In genomic region chr22:41436322-41437113, GRCh38 we compare ENCODE assay signal across 21 cellular contexts. TPM values are rescaled to one million over a fixed set of nuclear protein-coding genes. Genes with fewer than 3 reads are reported as not detected.
DNase-seq lines count a peak whose midpoint lies in the region; ATAC-seq lines count a peak whose summit lies in the region.
"Had no signal": no experiment of that assay in that cellular context is flagged by ENCODE, and none has a peak within 500 bp of the region (broad histone marks: within the 10 kb centered on the region; RNA-seq: fewer than 3 reads in every experiment).

No MANE protein-coding gene starts in this region.

- H2AFZ ChIP-seq in mesenchymal stem cell (ENCODE audit: low read depth, low read length): no peak overlapping the region

- H4K91ac ChIP-seq in mesenchymal stem cell (ENCODE audit: low read length): no peak overlapping the region

- H3K4me2 ChIP-seq in mesenchymal stem cell (ENCODE audit: low read length, poor library complexity, severe bottlenecking): no peak overlapping the region

- H3K4me1 ChIP-seq in CD4-positive, CD25-positive, alpha-beta regulatory T cell (ENCODE audit: control insufficient read depth, insufficient read depth, low read length, poor library complexity, severe bottlenecking): peaks cover 5% of the 10 kb centered on the region
- peaks cover 13% of the 10 kb centered on the region for H3K4me1 ChIP-seq in mesenchymal stem cell (ENCODE audit: control insufficient read depth, insufficient read depth, low read depth, low read length)

- no peak overlapping the region for H2BK15ac ChIP-seq in mesenchymal stem cell (ENCODE audit: low read depth, poor library complexity, severe bottlenecking)

- H3K36me3 ChIP-seq in CD4-positive, CD25-positive, alpha-beta regulatory T cell (ENCODE audit: control insufficient read depth, insufficient read depth, low read length): peaks cover 40% of the 10 kb centered on the region
- peaks cover 27% of the 10 kb centered on the region for H3K36me3 ChIP-seq in H7 (replicated peaks; ENCODE audit: control insufficient read depth, insufficient read depth, low read length)
- H3K36me3 ChIP-seq in mesenchymal stem cell (ENCODE audit: control insufficient read depth in 1 of 2, insufficient read depth in 2 of 2, low read depth in 1 of 2, low read length in 2 of 2): peaks cover 67 to 69% of the 10 kb centered on the region in 2 experiments

- peak overlapping the region; percentile 54 for H3K9ac ChIP-seq in mesenchymal stem cell (ENCODE audit: low read length)

- H3K23ac ChIP-seq in mesenchymal stem cell (ENCODE audit: low read length in 2 of 2): no peak overlapping the region

- no peak overlapping the region for H4K8ac ChIP-seq in mesenchymal stem cell (ENCODE audit: low read length)

- no peak for ATAC-seq in CD4-positive, CD25-positive, alpha-beta regulatory T cell (ENCODE audit: low read depth in 2 of 2)
- no peak for ATAC-seq in central memory CD8-positive, alpha-beta T cell (replicated peaks; ENCODE audit: extremely low read depth, poor library complexity, severe bottlenecking)
- ATAC-seq: activated T-cell treated with anti-CD3 and anti-CD28 coated beads, Interleukin-2, amount 50 U/mL, for 4 hours; body of pancreas; left lung had no signal

- H2BK5ac ChIP-seq in mesenchymal stem cell (ENCODE audit: low read depth, low read length, poor library complexity, severe bottlenecking): no peak overlapping the region

- H2AK5ac ChIP-seq in mesenchymal stem cell (ENCODE audit: low read length, severe bottlenecking): no peak overlapping the region

- no peak overlapping the region for H3K27ac ChIP-seq in CD4-positive, CD25-positive, alpha-beta regulatory T cell (ENCODE audit: insufficient read depth, low read length, poor library complexity, severe bottlenecking)
- H3K27ac ChIP-seq in mesenchymal stem cell (ENCODE audit: low read length, poor library complexity, severe bottlenecking): no peak overlapping the region
- H3K27ac ChIP-seq: epithelial cell of prostate, left lung, transverse colon had no signal

- H3K36me3 Mint-ChIP-seq in CD4-positive, CD25-positive, alpha-beta regulatory T cell: peaks cover 18% of the 10 kb centered on the region
- peaks cover 46% of the 10 kb centered on the region for H3K36me3 Mint-ChIP-seq in central memory CD8-positive, alpha-beta T cell (ENCODE audit: insufficient read depth)

- no peak overlapping the region for H2BK120ac ChIP-seq in mesenchymal stem cell (ENCODE audit: low read depth, low read length)

- H3K14ac ChIP-seq in mesenchymal stem cell (ENCODE audit: low read length in 2 of 2): no peak overlapping the region

- H3K27ac Mint-ChIP-seq in CD4-positive, CD25-positive, alpha-beta regulatory T cell: peak overlapping the region in 2 of 3 donors; percentile 67 to 91
- peak overlapping the region; percentile 82 for H3K27ac Mint-ChIP-seq in central memory CD8-positive, alpha-beta T cell (ENCODE audit: low read depth)
- H3K27ac Mint-ChIP-seq: activated naive CD4-positive, alpha-beta T cell treated with anti-CD3 and anti-CD28 coated beads, Interleukin-2, amount 50 U/mL, for 24 hours had no signal

- H3K79me1 ChIP-seq in mesenchymal stem cell (replicated peaks; ENCODE audit: low read length, poor library complexity, severe bottlenecking): peaks cover 30% of the 10 kb centered on the region

- peaks cover 0 to 19% (median 10%) of the 10 kb centered on the region in 4 donors for H3K4me1 Mint-ChIP-seq in CD4-positive, CD25-positive, alpha-beta regulatory T cell
- peaks cover 13% of the 10 kb centered on the region for H3K4me1 Mint-ChIP-seq in central memory CD8-positive, alpha-beta T cell
- H3K4me1 Mint-ChIP-seq: activated naive CD4-positive, alpha-beta T cell treated with anti-CD3 and anti-CD28 coated beads, Interleukin-2, amount 50 U/mL, for 24 hours had no signal

- WGBS in mesenchymal stem cell: 93% methylated on average over 23 of the region's 23 CpGs

- DNase-seq in CD4-positive, CD25-positive, alpha-beta regulatory T cell: no peak
- peak; percentile 51 for DNase-seq in H7
- no peak for DNase-seq in central memory CD8-positive, alpha-beta T cell (ENCODE audit: low spot score in 2 of 2)
- DNase-seq in mesenchymal stem cell: no peak
- DNase-seq in EL: no peak
- DNase-seq in stimulated activated naive CD4-positive, alpha-beta T cell (lab: John Stamatoyannopoulos, UW): no peak
- DNase-seq in activated CD4-positive, CD25-positive, alpha-beta regulatory T cell (lab: John Stamatoyannopoulos, UW): no peak
- DNase-seq in activated CD4-positive, alpha-beta T cell treated with anti-CD3 and anti-CD28 coated beads for 4 hours: no peak
- DNase-seq: activated CD4-positive, alpha-beta T cell treated with anti-CD3 and anti-CD28 coated beads, Interleukin-2, amount 50 U/mL, for 1 hour; activated T-cell treated with anti-CD3 and anti-CD28 coated beads, Interleukin-2, amount 50 U/mL, for 4 hours; body of pancreas; DND-41; foreskin melanocyte; left lung; NCI-H1092 treated with DMSO at 0.1 percent for 48 hours; NCI-H2029 treated with DMSO at 0.1 percent for 48 hours; Peyer's patch; stimulated activated CD4-positive, alpha-beta T cell treated with anti-CD3 and anti-CD28 coated beads, Interleukin-15, amount 100 ng/mL, for 24 hours; transverse colon had no signal

- peak overlapping the region in 1 of 2 experiments; percentile 4 for H2BK12ac ChIP-seq in mesenchymal stem cell (ENCODE audit: low read length in 2 of 2)

- no peak overlapping the region for H3K4me3 ChIP-seq in CD4-positive, CD25-positive, alpha-beta regulatory T cell (ENCODE audit: low read depth, low read length)
- H3K4me3 ChIP-seq in H7 (ENCODE audit: insufficient read depth, low read depth, low read length) (no peak overlapping the region), mesenchymal stem cell (ENCODE audit: insufficient read depth in 1 of 2, low read depth in 1 of 2, low read length in 2 of 2) (no peak overlapping the region)
- H3K4me3 ChIP-seq: body of pancreas, left lung, Peyer's patch, transverse colon had no signal

- no peak overlapping the region for H3K18ac ChIP-seq in mesenchymal stem cell (ENCODE audit: low read depth in 1 of 2, low read length in 2 of 2)

- no peaks in the 10 kb centered on the region for H3K9me3 ChIP-seq in CD4-positive, CD25-positive, alpha-beta regulatory T cell (ENCODE audit: control insufficient read depth in 2 of 2, low read length in 2 of 2)
- no peaks in the 10 kb centered on the region for H3K9me3 ChIP-seq in mesenchymal stem cell (ENCODE audit: control insufficient read depth, low read length)
- H3K9me3 ChIP-seq: body of pancreas, left lung, Peyer's patch, transverse colon had no signal

- H3K4ac ChIP-seq in mesenchymal stem cell (ENCODE audit: low read depth in 1 of 2, low read length in 2 of 2): no peak overlapping the region

- no peaks in the 10 kb centered on the region for H3K27me3 ChIP-seq in CD4-positive, CD25-positive, alpha-beta regulatory T cell (ENCODE audit: control insufficient read depth, insufficient read depth, low read length)
- H3K27me3 ChIP-seq in H7 (ENCODE audit: control insufficient read depth, insufficient read depth, low read length): no peaks in the 10 kb centered on the region
- no peaks in the 10 kb centered on the region for H3K27me3 ChIP-seq in mesenchymal stem cell (ENCODE audit: control insufficient read depth in 1 of 2, insufficient read depth in 1 of 2, low read length in 2 of 2)
- H3K27me3 ChIP-seq: body of pancreas, left lung, Peyer's patch, transverse colon had no signal

- no peaks in the 10 kb centered on the region for H3K27me3 Mint-ChIP-seq in CD4-positive, CD25-positive, alpha-beta regulatory T cell
- no peaks in the 10 kb centered on the region for H3K27me3 Mint-ChIP-seq in central memory CD8-positive, alpha-beta T cell
- H3K27me3 Mint-ChIP-seq: activated naive CD4-positive, alpha-beta T cell treated with anti-CD3 and anti-CD28 coated beads, Interleukin-2, amount 50 U/mL, for 24 hours had no signal

- H3K4me3 Mint-ChIP-seq in CD4-positive, CD25-positive, alpha-beta regulatory T cell: no peak overlapping the region
- H3K4me3 Mint-ChIP-seq in central memory CD8-positive, alpha-beta T cell: no peak overlapping the region
- H3K4me3 Mint-ChIP-seq: activated naive CD4-positive, alpha-beta T cell treated with anti-CD3 and anti-CD28 coated beads, Interleukin-2, amount 50 U/mL, for 24 hours; activated T-cell treated with anti-CD3 and anti-CD28 coated beads, Interleukin-2, amount 50 U/mL, for 4 hours had no signal

- H3K9me3 Mint-ChIP-seq in CD4-positive, CD25-positive, alpha-beta regulatory T cell: no peaks in the 10 kb centered on the region
- H3K9me3 Mint-ChIP-seq in central memory CD8-positive, alpha-beta T cell: no peaks in the 10 kb centered on the region
- H3K9me3 Mint-ChIP-seq: activated naive CD4-positive, alpha-beta T cell treated with anti-CD3 and anti-CD28 coated beads, Interleukin-2, amount 50 U/mL, for 24 hours; activated T-cell treated with anti-CD3 and anti-CD28 coated beads, Interleukin-2, amount 50 U/mL, for 4 hours had no signal

RNA-seq across cellular contexts. Expression of gene TOB2, which starts 10.1 kb away (rescaled TPM):
- 32.0 TPM for total RNA-seq in CD4-positive, CD25-positive, alpha-beta regulatory T cell
- 10 to 100 TPM; 16.3 to 18.0 (median 17.6) TPM for polyA plus RNA-seq in CD4-positive, CD25-positive, alpha-beta regulatory T cell
- 31.7 and 33.1 TPM in 2 replicates for total RNA-seq in H7 (2014; rRNA removed; shearing (Covaris generic))
- polyA plus RNA-seq in mesenchymal stem cell (2013, experiment 1 of 2): 42.5 TPM
- polyA plus RNA-seq in mesenchymal stem cell (2013, experiment 2 of 2): 43.0 TPM

RNA-seq across cellular contexts. Expression of gene PHF5A, which starts 32.0 kb away (rescaled TPM):
- 40.7 TPM for total RNA-seq in CD4-positive, CD25-positive, alpha-beta regulatory T cell
- 10 to 100 TPM; 22.6 to 33.5 (median 25.7) TPM for polyA plus RNA-seq in CD4-positive, CD25-positive, alpha-beta regulatory T cell
- 111 and 115 TPM in 2 replicates for total RNA-seq in H7 (2014; rRNA removed; shearing (Covaris generic))
- polyA plus RNA-seq in mesenchymal stem cell (2013, experiment 1 of 2): 26.6 TPM
- 26.3 TPM for polyA plus RNA-seq in mesenchymal stem cell (2013, experiment 2 of 2)

RNA-seq across cellular contexts. Expression of gene ACO2, which starts 32.4 kb away (rescaled TPM):
- total RNA-seq in CD4-positive, CD25-positive, alpha-beta regulatory T cell: 87.5 TPM
- 10 to 100 TPM; 64.3 to 76.4 (median 67.0) TPM for polyA plus RNA-seq in CD4-positive, CD25-positive, alpha-beta regulatory T cell
- 101 and 103 TPM in 2 replicates for total RNA-seq in H7 (2014; rRNA removed; shearing (Covaris generic))
- polyA plus RNA-seq in mesenchymal stem cell (2013, experiment 1 of 2): 46.6 TPM
- polyA plus RNA-seq in mesenchymal stem cell (2013, experiment 2 of 2): 46.8 TPM

RNA-seq across cellular contexts. Expression of gene TEF, which starts 54.8 kb away (rescaled TPM):
- total RNA-seq in CD4-positive, CD25-positive, alpha-beta regulatory T cell: 9.4 TPM
- polyA plus RNA-seq in CD4-positive, CD25-positive, alpha-beta regulatory T cell: 1 to 10 TPM; 4.6 to 5.6 (median 5.1) TPM
- 4.8 and 12.7 TPM in 2 replicates for total RNA-seq in H7 (2014; rRNA removed; shearing (Covaris generic))
- 2.1 TPM for polyA plus RNA-seq in mesenchymal stem cell (2013, experiment 1 of 2)
- polyA plus RNA-seq in mesenchymal stem cell (2013, experiment 2 of 2): 2.5 TPM
